Comparison of ENCODE assay signal across 8 cellular contexts in the genomic region with DNA sequence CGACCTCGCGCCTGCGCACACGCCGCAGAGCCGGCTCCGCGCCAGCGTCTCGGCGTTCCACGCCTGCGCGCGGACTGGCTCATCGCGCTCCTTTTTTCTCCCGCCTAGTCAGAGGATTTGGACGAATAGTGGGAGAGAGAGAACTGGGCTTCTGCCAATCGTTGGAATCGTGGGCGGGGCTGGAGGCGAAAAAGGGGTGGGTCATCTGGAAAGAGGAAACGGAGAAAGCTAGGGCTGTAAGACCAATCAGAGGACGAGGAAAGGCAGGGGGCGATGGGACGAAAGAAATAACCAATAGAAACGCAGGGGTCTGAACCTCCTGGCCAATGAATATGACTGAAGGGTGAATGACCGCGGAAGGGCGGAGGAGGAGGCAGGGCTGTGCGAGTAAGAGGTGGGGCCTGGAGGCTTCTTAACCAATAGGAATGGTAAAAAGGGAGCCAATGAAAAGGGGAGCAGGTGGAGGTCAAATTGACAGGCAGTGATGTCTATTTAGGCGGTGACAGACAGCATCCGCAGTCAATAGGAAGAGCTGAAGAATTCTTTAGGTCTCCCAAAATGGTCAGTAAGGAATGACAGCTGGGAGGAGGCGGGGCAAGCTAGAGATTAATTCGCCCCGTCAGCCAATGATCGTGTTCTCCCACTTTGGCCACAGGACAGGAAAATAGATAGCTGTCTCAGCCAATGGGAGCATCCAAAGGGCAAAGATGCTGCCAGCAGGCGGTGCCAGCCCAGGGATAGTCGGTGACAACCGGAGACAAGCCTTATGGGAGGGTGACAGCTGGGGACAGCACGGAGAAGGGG. TPM values are rescaled to one million over a fixed set of nuclear protein-coding genes. Genes with fewer than 3 reads are reported as not detected.
A peak's percentile ranks its signal among the peaks of the same experiment; 100 is the strongest.
DNase-seq lines count a peak whose midpoint lies in the region; ATAC-seq and TF ChIP-seq lines count a peak whose summit lies in the region.

A gene with protein sequence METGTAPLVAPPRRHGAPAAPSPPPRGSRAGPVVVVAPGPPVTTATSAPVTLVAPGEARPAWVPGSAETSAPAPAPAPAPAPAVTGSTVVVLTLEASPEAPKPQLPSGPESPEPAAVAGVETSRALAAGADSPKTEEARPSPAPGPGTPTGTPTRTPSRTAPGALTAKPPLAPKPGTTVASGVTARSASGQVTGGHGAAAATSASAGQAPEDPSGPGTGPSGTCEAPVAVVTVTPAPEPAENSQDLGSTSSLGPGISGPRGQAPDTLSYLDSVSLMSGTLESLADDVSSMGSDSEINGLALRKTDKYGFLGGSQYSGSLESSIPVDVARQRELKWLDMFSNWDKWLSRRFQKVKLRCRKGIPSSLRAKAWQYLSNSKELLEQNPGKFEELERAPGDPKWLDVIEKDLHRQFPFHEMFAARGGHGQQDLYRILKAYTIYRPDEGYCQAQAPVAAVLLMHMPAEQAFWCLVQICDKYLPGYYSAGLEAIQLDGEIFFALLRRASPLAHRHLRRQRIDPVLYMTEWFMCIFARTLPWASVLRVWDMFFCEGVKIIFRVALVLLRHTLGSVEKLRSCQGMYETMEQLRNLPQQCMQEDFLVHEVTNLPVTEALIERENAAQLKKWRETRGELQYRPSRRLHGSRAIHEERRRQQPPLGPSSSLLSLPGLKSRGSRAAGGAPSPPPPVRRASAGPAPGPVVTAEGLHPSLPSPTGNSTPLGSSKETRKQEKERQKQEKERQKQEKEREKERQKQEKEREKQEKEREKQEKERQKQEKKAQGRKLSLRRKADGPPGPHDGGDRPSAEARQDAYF (minus strand): TSS at position 51 of the 804 bp plus-strand sequence. CDS start 311 bp downstream, outside the sequence.

- H3K9me3 ChIP-seq in left lung, result no peaks in the 10 kb centered on the region

- H3K27me3 ChIP-seq in left lung, result no peaks in the 10 kb centered on the region

- POLR2A ChIA-PET in activated CD4-positive, alpha-beta memory T cell treated with anti-CD3 and anti-CD28 coated beads, Interleukin-2, amount 10 ng/mL, durations not matched to agents 7 days and 5 days (lab: Charles Lee), result interaction anchor here (0.7 to 5.8 kb wide), 16 partner anchors 11 to 305 kb away, joined by 3 to 83 read pairs (median 6); a partner anchor contains a TSS

- peak within 1 kb of the TSS; percentile 76 to 93 for H3K4me3 ChIP-seq in left lung

- peaks cover 31% of the 10 kb centered on the region for H3K36me3 Mint-ChIP-seq in activated CD4-positive, alpha-beta memory T cell treated with anti-CD3 and anti-CD28 coated beads, Interleukin-2, amount 10 ng/mL, durations not matched to agents 7 days and 5 days (ENCODE audit: low read depth)

- H3K36me3 ChIP-seq in left lung, result peaks cover 0 to 12% of the 10 kb centered on the region in 2 donors

- peak within 1 kb of the TSS; percentile 89 for H3K27ac ChIP-seq in C4-2B
- H3K27ac ChIP-seq in left lung, result peak within 1 kb of the TSS; percentile 90 to 92

- TF ChIP-seq CTCF in C4-2B (conservative IDR thresholded peaks at IDR 0.05) (no peak), left lung (IDR thresholded peaks at IDR 0.05) (peak in 1 of 2 donors; percentile 33)

- intact Hi-C loops in left lung (cut with DNase I), result no loop called here

- no peaks in the 10 kb centered on the region for H3K9me3 Mint-ChIP-seq in activated CD4-positive, alpha-beta memory T cell treated with anti-CD3 and anti-CD28 coated beads, Interleukin-2, amount 10 ng/mL, durations not matched to agents 7 days and 5 days

- no peaks in the 10 kb centered on the region for H3K27me3 Mint-ChIP-seq in activated CD4-positive, alpha-beta memory T cell treated with anti-CD3 and anti-CD28 coated beads, Interleukin-2, amount 10 ng/mL, durations not matched to agents 7 days and 5 days

- ATAC-seq in GM19455 (IDR thresholded peaks at IDR 0.05; ENCODE audit: unreplicated experiment) (peak; percentile 84), left lung (peak; percentile 92)

- H3K4me1 Mint-ChIP-seq in activated CD4-positive, alpha-beta memory T cell treated with anti-CD3 and anti-CD28 coated beads, Interleukin-2, amount 10 ng/mL, durations not matched to agents 7 days and 5 days, result peaks cover 41% of the 10 kb centered on the region

- H3K27ac Mint-ChIP-seq in activated CD4-positive, alpha-beta memory T cell treated with anti-CD3 and anti-CD28 coated beads, Interleukin-2, amount 10 ng/mL, durations not matched to agents 7 days and 5 days, result peak within 1 kb of the TSS; percentile 90

- DNase-seq in HK-2 (ENCODE audit: unreplicated experiment) (peak; percentile 96), NCI-H82 treated with DMSO at 0.1 percent for 48 hours (lab: John Stamatoyannopoulos, UW; ENCODE audit: unreplicated experiment) (peak; percentile 100), dermis microvascular lymphatic vessel endothelial cell (ENCODE audit: low read depth in 2 of 2) (peak; percentile 100), left lung (peak; percentile 96 to 97)
- peak; percentile 100 for DNase-seq in activated CD4-positive, alpha-beta memory T cell treated with anti-CD3 and anti-CD28 coated beads, Interleukin-2, amount 10 ng/mL, durations not matched to agents 7 days and 5 days
- DNase-seq in stimulated activated CD4-positive, alpha-beta T cell treated with anti-CD3 and anti-CD28 coated beads, Interleukin-2, amount 100 ng/mL, for 4 hours (ENCODE audit: low read depth), result peak; percentile 99

- CTCF ChIA-PET in activated CD4-positive, alpha-beta memory T cell treated with anti-CD3 and anti-CD28 coated beads, Interleukin-2, amount 10 ng/mL, durations not matched to agents 7 days and 5 days (lab: Charles Lee), result interaction anchor here (0.5 to 2.8 kb wide), 18 partner anchors 9 to 759 kb away, joined by 3 to 24 read pairs (median 5); a partner anchor contains a TSS

- peaks cover 4 to 42% of the 10 kb centered on the region in 2 donors for H3K4me1 ChIP-seq in left lung

- H3K4me3 Mint-ChIP-seq in activated CD4-positive, alpha-beta memory T cell treated with anti-CD3 and anti-CD28 coated beads, Interleukin-2, amount 10 ng/mL, durations not matched to agents 7 days and 5 days, result peak within 1 kb of the TSS; percentile 86

RNA-seq across cellular contexts. Expression of the gene that starts here (rescaled TPM):
- total RNA-seq in activated CD4-positive, alpha-beta memory T cell treated with anti-CD3 and anti-CD28 coated beads, Interleukin-2, amount 10 ng/mL, durations not matched to agents 7 days and 5 days, result 10 to 100 TPM; 69.2 TPM
- total RNA-seq in dermis microvascular lymphatic vessel endothelial cell, result 22.2 and 31.9 TPM in 2 replicates
- 10 to 100 TPM; 32.7 to 43.7 TPM for total RNA-seq in left lung

Comparison
In these comparisons a context has a peak if more than half of its experiments do, and no peak if none do; other contexts are left out.
1. Peak in every context shown above with its lines: DNase-seq, ATAC-seq, H3K4me3 ChIP-seq and H3K27ac ChIP-seq.